Comparison of ENCODE assay signal across 1 cellular context in the genomic region with DNA sequence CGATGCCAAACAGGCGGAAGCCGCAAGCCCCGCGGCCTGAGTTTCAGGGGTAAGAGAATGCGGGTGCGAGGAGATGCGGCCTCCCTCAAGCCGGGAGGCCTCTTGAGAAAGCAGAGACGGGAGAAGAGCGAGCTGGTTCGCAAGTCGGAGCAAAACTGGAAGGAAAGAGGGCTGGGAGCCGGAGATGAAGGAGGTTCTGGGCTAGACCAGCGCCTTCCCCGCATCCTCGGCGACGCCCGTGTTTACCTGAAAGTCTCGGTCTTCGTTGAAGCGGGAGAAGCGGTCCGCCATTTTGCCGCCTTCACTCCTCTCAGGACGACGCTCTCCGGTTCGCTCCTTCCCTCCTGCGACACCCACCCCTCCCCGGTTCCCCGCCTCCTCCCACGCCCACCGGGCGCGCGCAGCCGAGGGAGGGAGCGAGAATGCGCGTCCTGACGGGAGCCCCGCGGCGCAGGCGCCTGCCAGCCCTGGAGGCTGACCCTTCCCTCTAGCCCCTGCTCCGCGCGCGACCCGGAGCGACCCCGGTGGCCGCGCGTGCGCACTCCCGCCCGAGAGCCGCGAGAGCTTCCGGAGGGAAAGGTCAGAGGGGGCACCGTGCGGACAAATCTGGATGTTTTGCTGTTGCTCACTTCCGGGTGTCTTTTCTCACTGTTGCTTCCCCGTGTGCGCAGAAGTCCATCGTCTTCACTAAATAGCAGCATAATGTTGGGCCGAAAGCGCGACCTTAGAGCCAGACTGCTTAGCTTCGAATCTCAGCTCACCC.
TF ChIP-seq lines count a peak whose summit lies in the region.

A gene (minus strand): TSS at position 327 of the 763 bp plus-strand sequence. CDS start 36 bp downstream, at position 291.

TF ChIP-seq in HEK293, 187 proteins besides CTCF, POLR2A, EP300 and RAD21 (continued from another document and continues in another):
- TF ChIP-seq, protein P1, sequence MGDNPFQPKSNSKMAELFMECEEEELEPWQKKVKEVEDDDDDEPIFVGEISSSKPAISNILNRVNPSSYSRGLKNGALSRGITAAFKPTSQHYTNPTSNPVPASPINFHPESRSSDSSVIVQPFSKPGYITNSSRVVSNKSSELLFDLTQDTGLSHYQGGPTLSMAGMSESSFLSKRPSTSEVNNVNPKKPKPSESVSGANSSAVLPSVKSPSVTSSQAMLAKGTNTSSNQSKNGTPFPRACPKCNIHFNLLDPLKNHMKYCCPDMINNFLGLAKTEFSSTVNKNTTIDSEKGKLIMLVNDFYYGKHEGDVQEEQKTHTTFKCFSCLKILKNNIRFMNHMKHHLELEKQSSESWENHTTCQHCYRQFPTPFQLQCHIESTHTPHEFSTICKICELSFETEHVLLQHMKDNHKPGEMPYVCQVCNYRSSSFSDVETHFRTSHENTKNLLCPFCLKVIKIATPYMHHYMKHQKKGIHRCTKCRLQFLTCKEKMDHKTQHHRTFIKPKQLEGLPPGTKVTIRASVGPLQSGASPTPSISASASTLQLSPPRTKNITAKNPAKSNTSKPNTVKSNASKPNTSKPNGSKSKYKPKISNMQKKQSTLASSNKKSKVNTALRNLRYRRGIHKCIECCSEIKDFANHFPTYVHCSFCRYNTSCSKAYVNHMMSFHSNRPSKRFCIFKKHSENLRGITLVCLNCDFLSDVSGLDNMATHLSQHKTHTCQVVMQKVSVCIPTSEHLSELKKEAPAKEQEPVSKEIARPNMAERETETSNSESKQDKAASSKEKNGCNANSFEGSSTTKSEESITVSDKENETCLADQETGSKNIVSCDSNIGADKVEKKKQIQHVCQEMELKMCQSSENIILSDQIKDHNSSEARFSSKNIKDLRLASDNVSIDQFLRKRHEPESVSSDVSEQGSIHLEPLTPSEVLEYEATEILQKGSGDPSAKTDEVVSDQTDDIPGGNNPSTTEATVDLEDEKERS (tag by site-specific recombination; IDR thresholded peaks at IDR 0.05) = no peak
- no peak; the same call in 1 of the 2 replicates for TF ChIP-seq OSR2 (tag by site-specific recombination; IDR thresholded peaks at IDR 0.05)
- no peak for TF ChIP-seq MYNN (tag by site-specific recombination; IDR thresholded peaks at IDR 0.05; ENCODE audit: borderline replicate concordance)
- no peak for TF ChIP-seq ZNF677 (tag by site-specific recombination; IDR thresholded peaks at IDR 0.05)
- TF ChIP-seq, protein P2, sequence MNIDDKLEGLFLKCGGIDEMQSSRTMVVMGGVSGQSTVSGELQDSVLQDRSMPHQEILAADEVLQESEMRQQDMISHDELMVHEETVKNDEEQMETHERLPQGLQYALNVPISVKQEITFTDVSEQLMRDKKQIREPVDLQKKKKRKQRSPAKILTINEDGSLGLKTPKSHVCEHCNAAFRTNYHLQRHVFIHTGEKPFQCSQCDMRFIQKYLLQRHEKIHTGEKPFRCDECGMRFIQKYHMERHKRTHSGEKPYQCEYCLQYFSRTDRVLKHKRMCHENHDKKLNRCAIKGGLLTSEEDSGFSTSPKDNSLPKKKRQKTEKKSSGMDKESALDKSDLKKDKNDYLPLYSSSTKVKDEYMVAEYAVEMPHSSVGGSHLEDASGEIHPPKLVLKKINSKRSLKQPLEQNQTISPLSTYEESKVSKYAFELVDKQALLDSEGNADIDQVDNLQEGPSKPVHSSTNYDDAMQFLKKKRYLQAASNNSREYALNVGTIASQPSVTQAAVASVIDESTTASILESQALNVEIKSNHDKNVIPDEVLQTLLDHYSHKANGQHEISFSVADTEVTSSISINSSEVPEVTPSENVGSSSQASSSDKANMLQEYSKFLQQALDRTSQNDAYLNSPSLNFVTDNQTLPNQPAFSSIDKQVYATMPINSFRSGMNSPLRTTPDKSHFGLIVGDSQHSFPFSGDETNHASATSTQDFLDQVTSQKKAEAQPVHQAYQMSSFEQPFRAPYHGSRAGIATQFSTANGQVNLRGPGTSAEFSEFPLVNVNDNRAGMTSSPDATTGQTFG (tag by site-specific recombination; IDR thresholded peaks at IDR 0.05; ENCODE audit: borderline replicate concordance) = no peak
- TF ChIP-seq ZNF658 (tag by site-specific recombination; IDR thresholded peaks at IDR 0.05) = no peak
- TF ChIP-seq, protein P3, sequence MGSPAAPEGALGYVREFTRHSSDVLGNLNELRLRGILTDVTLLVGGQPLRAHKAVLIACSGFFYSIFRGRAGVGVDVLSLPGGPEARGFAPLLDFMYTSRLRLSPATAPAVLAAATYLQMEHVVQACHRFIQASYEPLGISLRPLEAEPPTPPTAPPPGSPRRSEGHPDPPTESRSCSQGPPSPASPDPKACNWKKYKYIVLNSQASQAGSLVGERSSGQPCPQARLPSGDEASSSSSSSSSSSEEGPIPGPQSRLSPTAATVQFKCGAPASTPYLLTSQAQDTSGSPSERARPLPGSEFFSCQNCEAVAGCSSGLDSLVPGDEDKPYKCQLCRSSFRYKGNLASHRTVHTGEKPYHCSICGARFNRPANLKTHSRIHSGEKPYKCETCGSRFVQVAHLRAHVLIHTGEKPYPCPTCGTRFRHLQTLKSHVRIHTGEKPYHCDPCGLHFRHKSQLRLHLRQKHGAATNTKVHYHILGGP (tag by site-specific recombination; IDR thresholded peaks at IDR 0.05) = no peak
- TF ChIP-seq ZNF416 (tag by site-specific recombination; IDR thresholded peaks at IDR 0.05) = no peak
- TF ChIP-seq, protein P4, sequence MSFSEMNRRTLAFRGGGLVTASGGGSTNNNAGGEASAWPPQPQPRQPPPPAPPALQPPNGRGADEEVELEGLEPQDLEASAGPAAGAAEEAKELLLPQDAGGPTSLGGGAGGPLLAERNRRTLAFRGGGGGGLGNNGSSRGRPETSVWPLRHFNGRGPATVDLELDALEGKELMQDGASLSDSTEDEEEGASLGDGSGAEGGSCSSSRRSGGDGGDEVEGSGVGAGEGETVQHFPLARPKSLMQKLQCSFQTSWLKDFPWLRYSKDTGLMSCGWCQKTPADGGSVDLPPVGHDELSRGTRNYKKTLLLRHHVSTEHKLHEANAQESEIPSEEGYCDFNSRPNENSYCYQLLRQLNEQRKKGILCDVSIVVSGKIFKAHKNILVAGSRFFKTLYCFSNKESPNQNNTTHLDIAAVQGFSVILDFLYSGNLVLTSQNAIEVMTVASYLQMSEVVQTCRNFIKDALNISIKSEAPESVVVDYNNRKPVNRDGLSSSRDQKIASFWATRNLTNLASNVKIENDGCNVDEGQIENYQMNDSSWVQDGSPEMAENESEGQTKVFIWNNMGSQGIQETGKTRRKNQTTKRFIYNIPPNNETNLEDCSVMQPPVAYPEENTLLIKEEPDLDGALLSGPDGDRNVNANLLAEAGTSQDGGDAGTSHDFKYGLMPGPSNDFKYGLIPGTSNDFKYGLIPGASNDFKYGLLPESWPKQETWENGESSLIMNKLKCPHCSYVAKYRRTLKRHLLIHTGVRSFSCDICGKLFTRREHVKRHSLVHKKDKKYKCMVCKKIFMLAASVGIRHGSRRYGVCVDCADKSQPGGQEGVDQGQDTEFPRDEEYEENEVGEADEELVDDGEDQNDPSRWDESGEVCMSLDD (tag by site-specific recombination; IDR thresholded peaks at IDR 0.05) = peak; percentile 64; the same call in 1 of the 2 replicates
- TF ChIP-seq ZNF350 (tag by site-specific recombination; IDR thresholded peaks at IDR 0.05) = no peak
- no peak for TF ChIP-seq ZNF404 (tag by site-specific recombination; IDR thresholded peaks at IDR 0.05)
- TF ChIP-seq KLF7 (tag by site-specific recombination; IDR thresholded peaks at IDR 0.05; ENCODE audit: borderline replicate concordance) = peak; percentile 53
- TF ChIP-seq ZNF624 (tag by site-specific recombination; IDR thresholded peaks at IDR 0.05) = no peak
- TF ChIP-seq ZNF610 (tag by site-specific recombination; IDR thresholded peaks at IDR 0.05; ENCODE audit: borderline replicate concordance) = peak; percentile 68; the same call in 1 of the 2 replicates
- TF ChIP-seq ZNF10 (tag by site-specific recombination; IDR thresholded peaks at IDR 0.05) = 0 out of 2 replicates have a peak, but pooled peaks have one; percentile 12
- TF ChIP-seq SETDB1 (IDR thresholded peaks at IDR 0.05; ENCODE audit: insufficient read length, low read length) = no peak
- TF ChIP-seq IKZF3 (tag by site-specific recombination; IDR thresholded peaks at IDR 0.05) = peak; percentile 51; the same call in 1 of the 2 replicates
- peak; percentile 49; the same call in 1 of the 2 replicates for TF ChIP-seq ZNF629 (tag by site-specific recombination; IDR thresholded peaks at IDR 0.05)
- TF ChIP-seq ZNF670 (tag by site-specific recombination; IDR thresholded peaks at IDR 0.05; ENCODE audit: low read depth) = no peak
- TF ChIP-seq ZNF530 (tag by site-specific recombination; IDR thresholded peaks at IDR 0.05; ENCODE audit: low read depth) = no peak
- TF ChIP-seq GLI4 (tag by site-specific recombination; IDR thresholded peaks at IDR 0.05) = 0 out of 2 replicates have a peak, but pooled peaks have one; percentile 33
- TF ChIP-seq, protein P5, sequence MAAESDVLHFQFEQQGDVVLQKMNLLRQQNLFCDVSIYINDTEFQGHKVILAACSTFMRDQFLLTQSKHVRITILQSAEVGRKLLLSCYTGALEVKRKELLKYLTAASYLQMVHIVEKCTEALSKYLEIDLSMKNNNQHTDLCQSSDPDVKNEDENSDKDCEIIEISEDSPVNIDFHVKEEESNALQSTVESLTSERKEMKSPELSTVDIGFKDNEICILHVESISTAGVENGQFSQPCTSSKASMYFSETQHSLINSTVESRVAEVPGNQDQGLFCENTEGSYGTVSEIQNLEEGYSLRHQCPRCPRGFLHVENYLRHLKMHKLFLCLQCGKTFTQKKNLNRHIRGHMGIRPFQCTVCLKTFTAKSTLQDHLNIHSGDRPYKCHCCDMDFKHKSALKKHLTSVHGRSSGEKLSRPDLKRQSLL (tag by site-specific recombination; IDR thresholded peaks at IDR 0.05) = 0 out of 2 replicates have a peak, but pooled peaks have one; percentile 16
- no peak for TF ChIP-seq HOXA7 (CRISPR knock-in tag; IDR thresholded peaks at IDR 0.05; ENCODE audit: borderline replicate concordance)
- TF ChIP-seq, protein P6, sequence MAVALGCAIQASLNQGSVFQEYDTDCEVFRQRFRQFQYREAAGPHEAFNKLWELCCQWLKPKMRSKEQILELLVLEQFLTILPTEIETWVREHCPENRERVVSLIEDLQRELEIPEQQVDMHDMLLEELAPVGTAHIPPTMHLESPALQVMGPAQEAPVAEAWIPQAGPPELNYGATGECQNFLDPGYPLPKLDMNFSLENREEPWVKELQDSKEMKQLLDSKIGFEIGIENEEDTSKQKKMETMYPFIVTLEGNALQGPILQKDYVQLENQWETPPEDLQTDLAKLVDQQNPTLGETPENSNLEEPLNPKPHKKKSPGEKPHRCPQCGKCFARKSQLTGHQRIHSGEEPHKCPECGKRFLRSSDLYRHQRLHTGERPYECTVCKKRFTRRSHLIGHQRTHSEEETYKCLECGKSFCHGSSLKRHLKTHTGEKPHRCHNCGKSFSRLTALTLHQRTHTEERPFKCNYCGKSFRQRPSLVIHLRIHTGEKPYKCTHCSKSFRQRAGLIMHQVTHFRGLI (tag by site-specific recombination; IDR thresholded peaks at IDR 0.05) = 0 out of 2 replicates have a peak, but pooled peaks have one; percentile 47
- peak; percentile 33 for TF ChIP-seq WT1 (tag by site-specific recombination; IDR thresholded peaks at IDR 0.05)
- TF ChIP-seq, protein P7, sequence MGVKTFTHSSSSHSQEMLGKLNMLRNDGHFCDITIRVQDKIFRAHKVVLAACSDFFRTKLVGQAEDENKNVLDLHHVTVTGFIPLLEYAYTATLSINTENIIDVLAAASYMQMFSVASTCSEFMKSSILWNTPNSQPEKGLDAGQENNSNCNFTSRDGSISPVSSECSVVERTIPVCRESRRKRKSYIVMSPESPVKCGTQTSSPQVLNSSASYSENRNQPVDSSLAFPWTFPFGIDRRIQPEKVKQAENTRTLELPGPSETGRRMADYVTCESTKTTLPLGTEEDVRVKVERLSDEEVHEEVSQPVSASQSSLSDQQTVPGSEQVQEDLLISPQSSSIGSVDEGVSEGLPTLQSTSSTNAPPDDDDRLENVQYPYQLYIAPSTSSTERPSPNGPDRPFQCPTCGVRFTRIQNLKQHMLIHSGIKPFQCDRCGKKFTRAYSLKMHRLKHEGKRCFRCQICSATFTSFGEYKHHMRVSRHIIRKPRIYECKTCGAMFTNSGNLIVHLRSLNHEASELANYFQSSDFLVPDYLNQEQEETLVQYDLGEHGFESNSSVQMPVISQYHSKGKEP (tag by site-specific recombination; IDR thresholded peaks at IDR 0.05) = no peak
- no peak; the same call in 1 of the 2 replicates for TF ChIP-seq ZSCAN30 (tag by site-specific recombination; IDR thresholded peaks at IDR 0.05)
- TF ChIP-seq, protein P8, sequence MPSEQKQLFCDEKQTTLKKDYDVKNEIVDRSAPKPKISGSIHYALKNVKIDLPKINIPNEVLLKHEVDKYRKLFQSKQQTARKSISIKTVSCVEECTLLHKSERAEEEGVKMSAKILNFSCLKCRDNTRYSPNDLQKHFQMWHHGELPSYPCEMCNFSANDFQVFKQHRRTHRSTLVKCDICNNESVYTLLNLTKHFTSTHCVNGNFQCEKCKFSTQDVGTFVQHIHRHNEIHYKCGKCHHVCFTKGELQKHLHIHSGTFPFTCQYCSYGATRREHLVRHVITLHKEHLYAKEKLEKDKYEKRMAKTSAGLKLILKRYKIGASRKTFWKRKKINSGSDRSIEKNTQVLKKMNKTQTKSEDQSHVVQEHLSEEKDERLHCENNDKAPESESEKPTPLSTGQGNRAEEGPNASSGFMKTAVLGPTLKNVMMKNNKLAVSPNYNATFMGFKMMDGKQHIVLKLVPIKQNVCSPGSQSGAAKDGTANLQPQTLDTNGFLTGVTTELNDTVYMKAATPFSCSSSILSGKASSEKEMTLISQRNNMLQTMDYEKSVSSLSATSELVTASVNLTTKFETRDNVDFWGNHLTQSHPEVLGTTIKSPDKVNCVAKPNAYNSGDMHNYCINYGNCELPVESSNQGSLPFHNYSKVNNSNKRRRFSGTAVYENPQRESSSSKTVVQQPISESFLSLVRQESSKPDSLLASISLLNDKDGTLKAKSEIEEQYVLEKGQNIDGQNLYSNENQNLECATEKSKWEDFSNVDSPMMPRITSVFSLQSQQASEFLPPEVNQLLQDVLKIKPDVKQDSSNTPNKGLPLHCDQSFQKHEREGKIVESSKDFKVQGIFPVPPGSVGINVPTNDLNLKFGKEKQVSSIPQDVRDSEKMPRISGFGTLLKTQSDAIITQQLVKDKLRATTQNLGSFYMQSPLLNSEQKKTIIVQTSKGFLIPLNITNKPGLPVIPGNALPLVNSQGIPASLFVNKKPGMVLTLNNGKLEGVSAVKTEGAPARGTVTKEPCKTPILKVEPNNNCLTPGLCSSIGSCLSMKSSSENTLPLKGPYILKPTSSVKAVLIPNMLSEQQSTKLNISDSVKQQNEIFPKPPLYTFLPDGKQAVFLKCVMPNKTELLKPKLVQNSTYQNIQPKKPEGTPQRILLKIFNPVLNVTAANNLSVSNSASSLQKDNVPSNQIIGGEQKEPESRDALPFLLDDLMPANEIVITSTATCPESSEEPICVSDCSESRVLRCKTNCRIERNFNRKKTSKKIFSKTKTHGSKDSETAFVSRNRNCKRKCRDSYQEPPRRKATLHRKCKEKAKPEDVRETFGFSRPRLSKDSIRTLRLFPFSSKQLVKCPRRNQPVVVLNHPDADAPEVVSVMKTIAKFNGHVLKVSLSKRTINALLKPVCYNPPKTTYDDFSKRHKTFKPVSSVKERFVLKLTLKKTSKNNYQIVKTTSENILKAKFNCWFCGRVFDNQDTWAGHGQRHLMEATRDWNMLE (tag by site-specific recombination; conservative IDR thresholded peaks at IDR 0.05; ENCODE audit: low read depth) = peak; percentile 100
- TF ChIP-seq, protein P9, sequence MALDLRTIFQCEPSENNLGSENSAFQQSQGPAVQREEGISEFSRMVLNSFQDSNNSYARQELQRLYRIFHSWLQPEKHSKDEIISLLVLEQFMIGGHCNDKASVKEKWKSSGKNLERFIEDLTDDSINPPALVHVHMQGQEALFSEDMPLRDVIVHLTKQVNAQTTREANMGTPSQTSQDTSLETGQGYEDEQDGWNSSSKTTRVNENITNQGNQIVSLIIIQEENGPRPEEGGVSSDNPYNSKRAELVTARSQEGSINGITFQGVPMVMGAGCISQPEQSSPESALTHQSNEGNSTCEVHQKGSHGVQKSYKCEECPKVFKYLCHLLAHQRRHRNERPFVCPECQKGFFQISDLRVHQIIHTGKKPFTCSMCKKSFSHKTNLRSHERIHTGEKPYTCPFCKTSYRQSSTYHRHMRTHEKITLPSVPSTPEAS (tag by site-specific recombination; IDR thresholded peaks at IDR 0.05) = no peak
- TF ChIP-seq KLF10 (tag by site-specific recombination; IDR thresholded peaks at IDR 0.05) = peak; percentile 50; the same call in 1 of the 2 replicates
- TF ChIP-seq ZNF837 (tag by site-specific recombination; IDR thresholded peaks at IDR 0.05) = no peak
